Comparison of ENCODE assay signal across 7 cellular contexts in genomic region chr2:89766141-89766990, GRCh38.
DNase-seq lines count a peak whose midpoint lies in the region; ATAC-seq and TF ChIP-seq lines count a peak whose summit lies in the region.
"Not testable (repeated sequence)": the region's sequence is repeated elsewhere in the genome, so short reads cannot be mapped to it uniquely, and the experiment has no call there.

No MANE protein-coding gene starts in this region.

- POLR2A ChIA-PET in GM10248 (lab: Yijun Ruan, JAX) = not testable (repeated sequence)

- not testable (repeated sequence) for H3K9me3 ChIP-seq in RWPE2 (ENCODE audit: severe bottlenecking); lower lobe of right lung
- peaks cover 0 to 27% (median 26%) of the 10 kb centered on the region in 3 donors for H3K9me3 ChIP-seq in tibial artery

- peaks cover 22% of the 10 kb centered on the region for H3K27me3 ChIP-seq in RWPE2 (ENCODE audit: insufficient read depth, poor library complexity, severe bottlenecking)
- peaks cover 48% of the 10 kb centered on the region for H3K27me3 ChIP-seq in lower lobe of right lung (ENCODE audit: low read depth)
- H3K27me3 ChIP-seq in tibial artery = peaks cover 0 to 47% of the 10 kb centered on the region in 2 donors

- H3K27ac ChIP-seq in RWPE2 (ENCODE audit: poor library complexity, severe bottlenecking); coronary artery; lower lobe of right lung; tibial artery: not testable (repeated sequence)

- DNase-seq in GM10248 (ENCODE audit: extremely low spot score) = peak; percentile 4
- peak; percentile 36 for DNase-seq in RWPE2 (ENCODE audit: low spot score)
- peak; percentile 74 for DNase-seq in coronary artery (ENCODE audit: low spot score)
- peak; percentile 0 for DNase-seq in hepatic stellate cell (ENCODE audit: low spot score)
- DNase-seq in lower lobe of right lung = peak; percentile 45
- peak; percentile 82 for DNase-seq in posterior vena cava (ENCODE audit: low spot score)
- DNase-seq in tibial artery = peak; percentile 16 to 60

- not testable (repeated sequence) for TF ChIP-seq CTCF in GM10248 (IDR thresholded peaks at IDR 0.05; ENCODE audit: control extremely low read depth, extremely low read depth, low read depth, missing control alignments); RWPE2 (IDR thresholded peaks at IDR 0.05; ENCODE audit: poor library complexity, severe bottlenecking); coronary artery (IDR thresholded peaks at IDR 0.05); lower lobe of right lung (IDR thresholded peaks at IDR 0.05); tibial artery (IDR thresholded peaks at IDR 0.05)

- H3K36me3 ChIP-seq in RWPE2 (ENCODE audit: low read depth); lower lobe of right lung; tibial artery: not testable (repeated sequence)

- ATAC-seq in RWPE2 (ENCODE audit: low read depth); lower lobe of right lung: not testable (repeated sequence)

- intact Hi-C loops in lower lobe of right lung (cut with DNase I); posterior vena cava (cut with DNase I); tibial artery (cut with DNase I; ENCODE audit: low total_unique reads): not testable (repeated sequence)

- CTCF ChIA-PET in GM10248 (lab: Yijun Ruan, JAX) = not testable (repeated sequence)

- H3K4me1 ChIP-seq in RWPE2 (ENCODE audit: insufficient read depth, poor library complexity, severe bottlenecking); lower lobe of right lung; tibial artery: not testable (repeated sequence)

- not testable (repeated sequence) for H3K4me3 ChIP-seq in RWPE2 (ENCODE audit: severe bottlenecking); coronary artery; lower lobe of right lung; tibial artery

Comparison
In these comparisons a context has a peak if more than half of its experiments do, and no peak if none do; other contexts are left out.
1. DNase-seq: peak in every context shown above with its lines; median percentile 82 in posterior vena cava; 74 in coronary artery; 45 in lower lobe of right lung; 38 in tibial artery; 36 in RWPE2; 4 in GM10248; 0 in hepatic stellate cell.